18 cellular contexts compared by ENCODE assay signal in genomic region chr16:62014534-62014933, GRCh38.
"Had no signal": no experiment of that assay in that cellular context is flagged by ENCODE, and none has a peak within 500 bp of the region (broad histone marks: within the 10 kb centered on the region; RNA-seq: fewer than 3 reads in every experiment).

No MANE protein-coding gene starts in this region.

- ATAC-seq: activated CD4-positive, alpha-beta T cell treated with anti-CD3 and anti-CD28 coated beads for 36 hours; effector memory CD8-positive, alpha-beta T cell; naive thymus-derived CD8-positive, alpha-beta T cell; pancreas; stimulated activated naive B cell treated with anti-CD40 and anti-IgM and Interleukin-4, amounts not matched to agents 10 μg/mL and 1 μg/mL and 100 μg/mL, for 72 hours; WTC11 had no signal

- H3K9me3 Mint-ChIP-seq: activated naive CD4-positive, alpha-beta T cell treated with anti-CD3 and anti-CD28 coated beads, Interleukin-2, amount 50 U/mL, for 24 hours; dendritic cell treated with granulocyte-macrophage colony-stimulating factor and Interleukin-4, amounts not matched to agents 40 ng/mL and 50 ng/mL, for 4 days; WTC11 had no signal

- H3K27me3 Mint-ChIP-seq: activated CD4-positive, alpha-beta T cell treated with anti-CD3 and anti-CD28 coated beads for 36 hours; activated naive CD4-positive, alpha-beta T cell treated with anti-CD3 and anti-CD28 coated beads, Interleukin-2, amount 50 U/mL, for 24 hours; dendritic cell treated with granulocyte-macrophage colony-stimulating factor and Interleukin-4, amounts not matched to agents 40 ng/mL and 50 ng/mL, for 4 days; effector memory CD8-positive, alpha-beta T cell; naive thymus-derived CD8-positive, alpha-beta T cell; stimulated activated naive B cell treated with anti-CD40 and anti-IgM and Interleukin-4, amounts not matched to agents 10 μg/mL and 1 μg/mL and 100 μg/mL, for 72 hours had no signal

- H3K4me3 ChIP-seq: ascending aorta, pancreas, sigmoid colon, spleen, thoracic aorta, upper lobe of left lung had no signal

- H3K27ac Mint-ChIP-seq: activated CD4-positive, alpha-beta T cell treated with anti-CD3 and anti-CD28 coated beads for 36 hours; activated naive CD4-positive, alpha-beta T cell treated with anti-CD3 and anti-CD28 coated beads, Interleukin-2, amount 50 U/mL, for 24 hours; dendritic cell treated with granulocyte-macrophage colony-stimulating factor and Interleukin-4, amounts not matched to agents 40 ng/mL and 50 ng/mL, for 4 days; effector memory CD8-positive, alpha-beta T cell; naive thymus-derived CD8-positive, alpha-beta T cell; stimulated activated naive B cell treated with anti-CD40 and anti-IgM and Interleukin-4, amounts not matched to agents 10 μg/mL and 1 μg/mL and 100 μg/mL, for 72 hours; WTC11 had no signal

- H3K4me3 Mint-ChIP-seq: activated CD4-positive, alpha-beta T cell treated with anti-CD3 and anti-CD28 coated beads for 36 hours; activated naive CD4-positive, alpha-beta T cell treated with anti-CD3 and anti-CD28 coated beads, Interleukin-2, amount 50 U/mL, for 24 hours; dendritic cell treated with granulocyte-macrophage colony-stimulating factor and Interleukin-4, amounts not matched to agents 40 ng/mL and 50 ng/mL, for 4 days; effector memory CD8-positive, alpha-beta T cell; naive thymus-derived CD8-positive, alpha-beta T cell; stimulated activated naive B cell treated with anti-CD40 and anti-IgM and Interleukin-4, amounts not matched to agents 10 μg/mL and 1 μg/mL and 100 μg/mL, for 72 hours; WTC11 had no signal

- H3K36me3 Mint-ChIP-seq: activated naive CD4-positive, alpha-beta T cell treated with anti-CD3 and anti-CD28 coated beads, Interleukin-2, amount 50 U/mL, for 24 hours; stimulated activated naive B cell treated with anti-CD40 and anti-IgM and Interleukin-4, amounts not matched to agents 10 μg/mL and 1 μg/mL and 100 μg/mL, for 72 hours; WTC11 had no signal

- H3K4me1 Mint-ChIP-seq: activated CD4-positive, alpha-beta T cell treated with anti-CD3 and anti-CD28 coated beads for 36 hours; activated naive CD4-positive, alpha-beta T cell treated with anti-CD3 and anti-CD28 coated beads, Interleukin-2, amount 50 U/mL, for 24 hours; naive thymus-derived CD8-positive, alpha-beta T cell; stimulated activated naive B cell treated with anti-CD40 and anti-IgM and Interleukin-4, amounts not matched to agents 10 μg/mL and 1 μg/mL and 100 μg/mL, for 72 hours had no signal

- DNase-seq: activated CD4-positive, alpha-beta T cell treated with anti-CD3 and anti-CD28 coated beads for 36 hours; activated CD4-positive, alpha-beta T cell treated with anti-CD3 and anti-CD28 coated beads, Interleukin-2, amount 50 U/mL, for 48 hours; activated gamma-delta T cell; effector memory CD8-positive, alpha-beta T cell; foreskin fibroblast; mesendoderm; naive thymus-derived CD8-positive, alpha-beta T cell; pancreas; sigmoid colon; spleen; stimulated activated CD4-positive, alpha-beta T cell treated with anti-CD3 and anti-CD28 coated beads, Interleukin-4, amount 100 ng/mL, for 4 hours; stimulated activated naive B cell treated with anti-CD40 and anti-IgM and Interleukin-4, amounts not matched to agents 10 μg/mL and 1 μg/mL and 100 μg/mL, for 72 hours; upper lobe of left lung had no signal
